In genomic region chr4:74823194-74823593, GRCh38 we compare ENCODE assay signal across 21 cellular contexts. TPM values are rescaled to one million over a fixed set of nuclear protein-coding genes. Genes with fewer than 3 reads are reported as not detected.
DNase-seq lines count a peak whose midpoint lies in the region; ATAC-seq, FAIRE-seq and TF ChIP-seq lines count a peak whose summit lies in the region.
"Had no signal": no experiment of that assay in that cellular context is flagged by ENCODE, and none has a peak within 500 bp of the region (broad histone marks: within the 10 kb centered on the region; RNA-seq: fewer than 3 reads in every experiment).

No MANE protein-coding gene starts in this region.

- H3K4me1 ChIP-seq in esophagus muscularis mucosa: no peaks in the 10 kb centered on the region
- H3K4me1 ChIP-seq: breast epithelium, heart left ventricle, upper lobe of left lung had no signal

- no peak overlapping the region for H3K4me3 Mint-ChIP-seq in stimulated activated naive CD8-positive, alpha-beta T cell treated with anti-CD3 and anti-CD28 coated beads, Interleukin-15, amount 100 ng/mL, for 72 hours
- H3K4me3 Mint-ChIP-seq in chondrocyte (ENCODE audit: unreplicated experiment): no peak overlapping the region
- H3K4me3 Mint-ChIP-seq: activated CD4-positive, alpha-beta T cell treated with anti-CD3 and anti-CD28 coated beads, Interleukin-2, amount 10 ng/mL, durations not matched to agents 24 days and 14 days; activated naive CD4-positive, alpha-beta T cell treated with anti-CD3 and anti-CD28 coated beads, Interleukin-2, amount 50 U/mL, for 24 hours; neural crest cell; stimulated activated naive CD8-positive, alpha-beta T cell treated with anti-CD3 and anti-CD28 coated beads, Interleukin-15, Interleukin-2, amounts not matched to agents 100 ng/mL and 50 ng/mL, for 24 hours had no signal

- FAIRE-seq in frontal cortex (lab: Jason Lieb, UNC) (no peak), D721Med (lab: Jason Lieb, UNC) (no peak)

- H3K27me3 ChIP-seq in esophagus muscularis mucosa: no peaks in the 10 kb centered on the region
- H3K27me3 ChIP-seq: breast epithelium, upper lobe of left lung had no signal

- intact Hi-C loops in esophagus muscularis mucosa (cut with DNase I): no loop called here

- H3K36me3 ChIP-seq in esophagus muscularis mucosa: no peaks in the 10 kb centered on the region
- H3K36me3 ChIP-seq: breast epithelium, heart left ventricle, upper lobe of left lung had no signal

- H3K9me3 ChIP-seq in esophagus muscularis mucosa: no peaks in the 10 kb centered on the region
- H3K9me3 ChIP-seq: breast epithelium, upper lobe of left lung had no signal

- H3K9me3 Mint-ChIP-seq in stimulated activated naive CD8-positive, alpha-beta T cell treated with anti-CD3 and anti-CD28 coated beads, Interleukin-15, amount 100 ng/mL, for 72 hours: peaks cover 0 to 12% of the 10 kb centered on the region in 2 donors
- H3K9me3 Mint-ChIP-seq in chondrocyte (ENCODE audit: low read depth): peaks cover 5% of the 10 kb centered on the region
- H3K9me3 Mint-ChIP-seq: activated CD4-positive, alpha-beta T cell treated with anti-CD3 and anti-CD28 coated beads, Interleukin-2, amount 10 ng/mL, durations not matched to agents 24 days and 14 days; stimulated activated naive CD8-positive, alpha-beta T cell treated with anti-CD3 and anti-CD28 coated beads, Interleukin-15, Interleukin-2, amounts not matched to agents 100 ng/mL and 50 ng/mL, for 24 hours had no signal

- no peak for TF ChIP-seq CTCF in chondrocyte (IDR thresholded peaks at IDR 0.05)
- TF ChIP-seq CTCF in esophagus muscularis mucosa (IDR thresholded peaks at IDR 0.05): no peak
- TF ChIP-seq CTCF in D721Med (IDR thresholded peaks at IDR 0.05; ENCODE audit: insufficient read depth, missing control alignments): no peak

- peak; percentile 62 for ATAC-seq in stimulated activated naive CD8-positive, alpha-beta T cell treated with anti-CD3 and anti-CD28 coated beads, Interleukin-15, amount 100 ng/mL, for 72 hours
- ATAC-seq in stimulated activated naive CD8-positive, alpha-beta T cell treated with anti-CD3 and anti-CD28 coated beads, Interleukin-15, Interleukin-2, amounts not matched to agents 100 U/mL and 50 U/mL, for 24 hours: no peak
- ATAC-seq in HG02623 (IDR thresholded peaks at IDR 0.05; ENCODE audit: unreplicated experiment) (peak; percentile 61), HG03175 (IDR thresholded peaks at IDR 0.05; ENCODE audit: unreplicated experiment) (peak; percentile 91)
- ATAC-seq: heart left ventricle had no signal

- H3K27me3 Mint-ChIP-seq in stimulated activated naive CD8-positive, alpha-beta T cell treated with anti-CD3 and anti-CD28 coated beads, Interleukin-15, amount 100 ng/mL, for 72 hours: peaks cover 8% of the 10 kb centered on the region
- H3K27me3 Mint-ChIP-seq in chondrocyte (ENCODE audit: low read depth): peaks cover 19% of the 10 kb centered on the region
- H3K27me3 Mint-ChIP-seq: activated CD4-positive, alpha-beta T cell treated with anti-CD3 and anti-CD28 coated beads, Interleukin-2, amount 10 ng/mL, durations not matched to agents 24 days and 14 days had no signal

- 63% methylated on average over 1 of the region's 1 CpG for WGBS in esophagus muscularis mucosa

- H3K4me1 Mint-ChIP-seq in stimulated activated naive CD8-positive, alpha-beta T cell treated with anti-CD3 and anti-CD28 coated beads, Interleukin-15, amount 100 ng/mL, for 72 hours: no peaks in the 10 kb centered on the region
- no peaks in the 10 kb centered on the region for H3K4me1 Mint-ChIP-seq in chondrocyte (ENCODE audit: low read depth)
- H3K4me1 Mint-ChIP-seq: activated CD4-positive, alpha-beta T cell treated with anti-CD3 and anti-CD28 coated beads, Interleukin-2, amount 10 ng/mL, durations not matched to agents 24 days and 14 days; activated naive CD4-positive, alpha-beta T cell treated with anti-CD3 and anti-CD28 coated beads, Interleukin-2, amount 50 U/mL, for 24 hours; neural crest cell had no signal

- no peak overlapping the region for H3K4me3 ChIP-seq in esophagus muscularis mucosa
- H3K4me3 ChIP-seq: breast epithelium, heart left ventricle, upper lobe of left lung had no signal

- no peak overlapping the region for H3K27ac ChIP-seq in esophagus muscularis mucosa (replicated peaks in 1 of 4)
- H3K27ac ChIP-seq: breast epithelium, heart left ventricle, HL-60, upper lobe of left lung had no signal

- no peak overlapping the region for H3K27ac Mint-ChIP-seq in stimulated activated naive CD8-positive, alpha-beta T cell treated with anti-CD3 and anti-CD28 coated beads, Interleukin-15, amount 100 ng/mL, for 72 hours
- no peak overlapping the region for H3K27ac Mint-ChIP-seq in chondrocyte (ENCODE audit: unreplicated experiment)
- H3K27ac Mint-ChIP-seq: activated CD4-positive, alpha-beta T cell treated with anti-CD3 and anti-CD28 coated beads, Interleukin-2, amount 10 ng/mL, durations not matched to agents 24 days and 14 days; activated naive CD4-positive, alpha-beta T cell treated with anti-CD3 and anti-CD28 coated beads, Interleukin-2, amount 50 U/mL, for 24 hours; stimulated activated naive CD8-positive, alpha-beta T cell treated with anti-CD3 and anti-CD28 coated beads, Interleukin-15, Interleukin-2, amounts not matched to agents 100 ng/mL and 50 ng/mL, for 24 hours had no signal

- H3K36me3 Mint-ChIP-seq in chondrocyte (ENCODE audit: low read depth): peaks cover 1% of the 10 kb centered on the region
- H3K36me3 Mint-ChIP-seq: activated naive CD4-positive, alpha-beta T cell treated with anti-CD3 and anti-CD28 coated beads, Interleukin-2, amount 50 U/mL, for 24 hours had no signal

- TF ChIP-seq EP300 in esophagus muscularis mucosa (IDR thresholded peaks at IDR 0.05): no peak

- DNase-seq in stimulated activated naive CD8-positive, alpha-beta T cell treated with anti-CD3 and anti-CD28 coated beads, Interleukin-15, amount 100 ng/mL, for 72 hours: no peak
- no peak for DNase-seq in stimulated activated naive CD8-positive, alpha-beta T cell treated with anti-CD3 and anti-CD28 coated beads, Interleukin-15, Interleukin-2, amounts not matched to agents 100 U/mL and 50 U/mL, for 24 hours
- DNase-seq in chondrocyte (ENCODE audit: low spot score): no peak
- DNase-seq in esophagus muscularis mucosa (ENCODE audit: extremely low spot score): no peak
- no peak for DNase-seq in frontal cortex (ENCODE audit: low spot score in 2 of 2)
- no peak for DNase-seq in D721Med (ENCODE audit: insufficient read length, low spot score)
- DNase-seq: activated CD4-positive, alpha-beta T cell treated with anti-CD3 and anti-CD28 coated beads, Interleukin-2, amount 10 ng/mL, durations not matched to agents 24 days and 14 days; C1 segment of cervical spinal cord; heart left ventricle; islet precursor cell; mesenchymal stem cell; NCI-H1105; stimulated activated CD4-positive, alpha-beta T cell treated with anti-CD3 and anti-CD28 coated beads, Interleukin-15, amount 100 ng/mL, for 24 hours; upper lobe of left lung had no signal

- TF ChIP-seq POLR2A in esophagus muscularis mucosa (IDR thresholded peaks at IDR 0.05; ENCODE audit: low read depth): no peak

RNA-seq across cellular contexts. Expression of gene BTC, which starts 28.9 kb away (rescaled TPM):
- total RNA-seq in chondrocyte: 0.33 to 0.41 TPM (median 0.40 TPM) in 3 replicates
- 10 to 100 TPM; 40.6 to 83.0 (median 51.5) TPM for total RNA-seq in esophagus muscularis mucosa
- total RNA-seq in frontal cortex: not detected
- total RNA-seq: activated CD4-positive, alpha-beta T cell treated with anti-CD3 and anti-CD28 coated beads, Interleukin-2, amount 10 ng/mL, durations not matched to agents 24 days and 14 days; neural crest cell had no signal

Comparison
In these comparisons a context has a peak if more than half of its experiments do, and no peak if none do; other contexts are left out.
1. RNA of gene BTC, which starts 28.9 kb away (total RNA-seq): 40.6 to 83.0 TPM in esophagus muscularis mucosa; 0.33 to 0.41 TPM in chondrocyte and not detected in frontal cortex (single experiment); every median in the first group is over 10 times any median in the second.